11 cellular contexts compared by ENCODE assay signal in the genomic region with DNA sequence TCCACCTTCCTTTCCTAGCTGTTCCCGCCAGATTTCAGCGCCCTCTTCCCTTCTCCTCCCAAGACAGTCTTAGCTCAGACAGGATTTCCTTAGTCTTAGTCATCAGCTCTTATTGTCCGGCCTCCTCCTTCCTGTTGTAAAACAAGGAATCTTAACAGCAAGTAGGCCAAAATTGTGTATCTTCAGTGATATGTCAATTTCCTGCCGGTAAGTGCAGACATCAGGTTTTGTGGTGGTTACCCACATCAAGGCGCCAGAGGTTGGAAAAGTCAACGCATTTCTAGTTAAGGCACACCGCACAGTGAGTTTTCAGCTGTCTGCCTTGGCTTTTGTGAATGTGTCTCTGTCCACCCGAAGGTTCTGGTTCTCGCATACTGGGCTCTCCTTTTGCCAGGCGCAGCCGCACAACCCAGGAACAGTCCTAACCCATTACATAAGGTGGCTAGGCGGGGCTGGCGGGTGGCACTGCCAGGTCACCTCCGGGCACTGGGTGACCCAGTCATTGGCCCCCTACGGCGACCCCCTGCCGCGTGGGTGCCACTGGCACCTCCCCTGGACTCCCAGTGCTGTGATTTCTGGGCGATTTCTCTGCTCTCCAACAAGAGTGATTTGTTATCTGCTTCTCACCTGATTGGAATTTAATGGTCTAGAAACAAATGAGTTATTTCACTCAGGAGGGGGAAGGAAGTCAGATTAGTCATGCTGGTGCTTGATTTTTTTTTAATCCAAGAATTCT. TPM values are rescaled to one million over a fixed set of nuclear protein-coding genes. Genes with fewer than 3 reads are reported as not detected.
A peak's percentile ranks its signal among the peaks of the same experiment; 100 is the strongest.
DNase-seq lines count a peak whose midpoint lies in the region; ATAC-seq and TF ChIP-seq lines count a peak whose summit lies in the region.
"Had no signal": no experiment of that assay in that cellular context is flagged by ENCODE, and none has a peak within 500 bp of the region (broad histone marks: within the 10 kb centered on the region; RNA-seq: fewer than 3 reads in every experiment).

No MANE protein-coding gene starts in this region.

- TF ChIP-seq POLR2A in tibial nerve (IDR thresholded peaks at IDR 0.05): no peak

- no peaks in the 10 kb centered on the region for H3K27me3 ChIP-seq in tibial nerve
- H3K27me3 ChIP-seq: testis had no signal

- DNase-seq in activated T-cell treated with anti-CD3 and anti-CD28 coated beads for 48 hours (ENCODE audit: low read depth) (peak; percentile 35), activated T-cell treated with anti-CD3 and anti-CD28 coated beads for 4 hours (no peak), left lobe of liver (ENCODE audit: low spot score) (no peak), tibial nerve (ENCODE audit: low spot score in 2 of 2) (no peak), NCI-H2029 (lab: John Stamatoyannopoulos, UW) (no peak), C1 segment of cervical spinal cord (lab: John Stamatoyannopoulos, UW) (no peak)
- peak; percentile 41 for DNase-seq in activated naive CD8-positive, alpha-beta T cell treated with anti-CD3 and anti-CD28 coated beads, Interleukin-2, amount 50 U/mL, for 24 hours
- DNase-seq: NCI-H510A, testis had no signal

- H3K27ac ChIP-seq in tibial nerve: peak overlapping the region in 3 of 4 donors; percentile 25 to 80 (median 78)
- H3K27ac ChIP-seq: C4-2B had no signal

- H3K9me3 ChIP-seq in tibial nerve: no peaks in the 10 kb centered on the region
- H3K9me3 ChIP-seq: testis had no signal

- no peak overlapping the region for H3K27ac Mint-ChIP-seq in activated naive CD8-positive, alpha-beta T cell treated with anti-CD3 and anti-CD28 coated beads, Interleukin-2, amount 50 U/mL, for 24 hours

- H3K36me3 ChIP-seq in tibial nerve: peaks cover 0 to 18% (median 0%) of the 10 kb centered on the region in 3 donors

- ATAC-seq in activated naive CD8-positive, alpha-beta T cell treated with anti-CD3 and anti-CD28 coated beads, Interleukin-2, amount 50 U/mL, for 24 hours: peak; percentile 44
- ATAC-seq in left lobe of liver (peak; percentile 51), GM21737 (IDR thresholded peaks at IDR 0.05; ENCODE audit: unreplicated experiment) (no peak)

- H3K4me3 Mint-ChIP-seq in activated naive CD8-positive, alpha-beta T cell treated with anti-CD3 and anti-CD28 coated beads, Interleukin-2, amount 50 U/mL, for 24 hours: no peak overlapping the region

- H3K4me1 Mint-ChIP-seq in activated naive CD8-positive, alpha-beta T cell treated with anti-CD3 and anti-CD28 coated beads, Interleukin-2, amount 50 U/mL, for 24 hours: peaks cover 13% of the 10 kb centered on the region

- H3K4me1 ChIP-seq in tibial nerve: peaks cover 0 to 89% (median 37%) of the 10 kb centered on the region in 4 donors
- H3K4me1 ChIP-seq: testis had no signal

- H3K4me3 ChIP-seq in tibial nerve: no peak overlapping the region
- H3K4me3 ChIP-seq: testis had no signal

- no peaks in the 10 kb centered on the region for H3K9me3 Mint-ChIP-seq in activated naive CD8-positive, alpha-beta T cell treated with anti-CD3 and anti-CD28 coated beads, Interleukin-2, amount 50 U/mL, for 24 hours

- 61 to 70% methylated on average over 18 to 19 of the region's 19 CpGs for WGBS in tibial nerve, 2 donors

- peak in 1 of 2 donors; percentile 37 for TF ChIP-seq EP300 in tibial nerve (IDR thresholded peaks at IDR 0.05)

- no peak for TF ChIP-seq CTCF in tibial nerve (IDR thresholded peaks at IDR 0.05)

- H3K27me3 Mint-ChIP-seq in activated naive CD8-positive, alpha-beta T cell treated with anti-CD3 and anti-CD28 coated beads, Interleukin-2, amount 50 U/mL, for 24 hours: peaks cover 45% of the 10 kb centered on the region

- no peaks in the 10 kb centered on the region for H3K36me3 Mint-ChIP-seq in activated naive CD8-positive, alpha-beta T cell treated with anti-CD3 and anti-CD28 coated beads, Interleukin-2, amount 50 U/mL, for 24 hours (ENCODE audit: low read depth)

RNA-seq across cellular contexts. Expression of a gene that starts 12.9 kb away (rescaled TPM):
- 12.4 TPM for total RNA-seq in left lobe of liver
- 100 to 1,000 TPM; 576 to 821 (median 658) TPM for total RNA-seq in tibial nerve

RNA-seq across cellular contexts. Expression of a gene that starts 13.0 kb away (rescaled TPM):
- total RNA-seq in left lobe of liver (9.1 TPM), tibial nerve (100 to 1,000 TPM; 385 to 583 (median 526) TPM)

Comparison
In these comparisons a context has a peak if more than half of its experiments do, and no peak if none do; other contexts are left out.
1. DNase-seq: peak in activated T-cell treated with anti-CD3 and anti-CD28 coated beads for 48 hours (single experiment) and activated naive CD8-positive, alpha-beta T cell treated with anti-CD3 and anti-CD28 coated beads, Interleukin-2, amount 50 U/mL, for 24 hours (single experiment); none in activated T-cell treated with anti-CD3 and anti-CD28 coated beads for 4 hours (single experiment), left lobe of liver (single experiment), tibial nerve (0 of 2), NCI-H2029 (single experiment) and C1 segment of cervical spinal cord (0 of 14).
2. RNA of a gene that starts 12.9 kb away (total RNA-seq): 576 to 821 TPM in tibial nerve; 12.4 TPM in left lobe of liver (single experiment); every median in the first group is over 10 times any median in the second.
3. RNA of a gene that starts 13.0 kb away (total RNA-seq): 385 to 583 TPM in tibial nerve; 9.1 TPM in left lobe of liver (single experiment); every median in the first group is over 10 times any median in the second.